15 cellular contexts compared by ENCODE assay signal in genomic region chr18:33706391-33706790, GRCh38.
DNase-seq lines count a peak whose midpoint lies in the region; TF ChIP-seq lines count a peak whose summit lies in the region.
"Had no signal": no experiment of that assay in that cellular context is flagged by ENCODE, and none has a peak within 500 bp of the region (broad histone marks: within the 10 kb centered on the region; RNA-seq: fewer than 3 reads in every experiment).

No MANE protein-coding gene starts in this region.

- TF ChIP-seq CTCF in epithelial cell of esophagus (IDR thresholded peaks at IDR 0.05; ENCODE audit: insufficient read depth, low read depth, low read length, missing control alignments) (no peak), fibroblast of the aortic adventitia (IDR thresholded peaks at IDR 0.05; ENCODE audit: insufficient read depth, low read length) (no peak)

- DNase-seq in NCI-H226 (peak; percentile 1), epithelial cell of esophagus (ENCODE audit: low read depth) (peak; percentile 14), fibroblast of the aortic adventitia (ENCODE audit: low read depth) (peak; percentile 57), NCI-H510A (lab: John Stamatoyannopoulos, UW) (no peak), NCI-H1694 treated with DMSO at 0.1 percent for 48 hours (lab: John Stamatoyannopoulos, UW) (no peak), DMS 273 (lab: John Stamatoyannopoulos, UW; ENCODE audit: unreplicated experiment) (no peak), NCI-H2171 (lab: John Stamatoyannopoulos, UW) (no peak)
- DNase-seq: BE2C; CD4-positive, alpha-beta memory T cell; DMS153; DMS79 treated with DMSO at 0.1 percent for 48 hours; EL; GOT3; H9 had no signal

- H3K4me3 ChIP-seq in epithelial cell of esophagus (ENCODE audit: low read length), result no peak overlapping the region
- no peak overlapping the region for H3K4me3 ChIP-seq in fibroblast of the aortic adventitia (ENCODE audit: low read depth, low read length)
- H3K4me3 ChIP-seq: A549 had no signal

Comparison
In these comparisons a context has a peak if more than half of its experiments do, and no peak if none do; other contexts are left out.
1. DNase-seq: peak in NCI-H226 (single experiment), epithelial cell of esophagus (single experiment) and fibroblast of the aortic adventitia (single experiment); none in NCI-H510A (single experiment), NCI-H1694 treated with DMSO at 0.1 percent for 48 hours (single experiment), DMS 273 (single experiment) and NCI-H2171 (single experiment).